ENCODE assay signal across 20 cellular contexts in genomic region chr10:20233423-20233822, GRCh38.
"Had no signal": no experiment of that assay in that cellular context is flagged by ENCODE, and none has a peak within 500 bp of the region (broad histone marks: within the 10 kb centered on the region; RNA-seq: fewer than 3 reads in every experiment).

No MANE protein-coding gene starts in this region.

- DNase-seq: cortex of kidney; dorsolateral prefrontal cortex; effector CD8-positive, alpha-beta T cell; foreskin melanocyte; head of caudate nucleus; hippocampal formation; kidney; left cardiac atrium; left ventricle myocardium inferior; lower lobe of right lung; midbrain; psoas muscle; retina; spleen; stimulated activated CD4-positive, alpha-beta T cell treated with anti-CD3 and anti-CD28 coated beads, Interleukin-15, amount 100 ng/mL, for 24 hours; stimulated activated CD4-positive, alpha-beta T cell treated with anti-CD3 and anti-CD28 coated beads, Interleukin-1b, Interleukin-23, amount 100 ng/mL, for 48 hours; stimulated activated CD4-positive, alpha-beta T cell treated with anti-CD3 and anti-CD28 coated beads, Interleukin-4, amount 100 ng/mL, for 24 hours had no signal

- H3K4me1 ChIP-seq: left ventricle myocardium inferior, lower lobe of right lung, psoas muscle, spleen, tibial nerve had no signal

- H3K27ac ChIP-seq: dorsolateral prefrontal cortex, left ventricle myocardium inferior, lower lobe of right lung, psoas muscle, spleen, tibial nerve had no signal

- H3K27me3 ChIP-seq: dorsolateral prefrontal cortex, spleen, tibial nerve had no signal

- ATAC-seq: left cardiac atrium; lower lobe of right lung; psoas muscle; sciatic nerve; stimulated activated memory B cell treated with anti-CD40 and anti-IgM and Interleukin-4, amounts not matched to agents 10 μg/mL and 1 μg/mL and 100 μg/mL, for 72 hours had no signal

- H3K36me3 ChIP-seq: left ventricle myocardium inferior, lower lobe of right lung, spleen, tibial nerve had no signal

- H3K4me3 ChIP-seq: dorsolateral prefrontal cortex, left ventricle myocardium inferior, lower lobe of right lung, psoas muscle, spleen, tibial nerve had no signal
